ENCODE assay signal across 19 cellular contexts in genomic region chr10:118624747-118625146, GRCh38. TPM values are rescaled to one million over a fixed set of nuclear protein-coding genes. Genes with fewer than 3 reads are reported as not detected.
"Had no signal": no experiment of that assay in that cellular context is flagged by ENCODE, and none has a peak within 500 bp of the region (broad histone marks: within the 10 kb centered on the region; RNA-seq: fewer than 3 reads in every experiment).

No MANE protein-coding gene starts in this region.

- H3K9ac ChIP-seq: KMS-11, SK-N-SH had no signal

- H3K4me2 ChIP-seq: KMS-11, SK-N-SH had no signal

- ATAC-seq: K562 had no signal

- H3K36me3 Mint-ChIP-seq: IgD-negative memory B cell had no signal

- H3K9me2 ChIP-seq: SK-N-SH had no signal

- H3K4me1 Mint-ChIP-seq: IgD-negative memory B cell had no signal

- H3K4me3 Mint-ChIP-seq: IgD-negative memory B cell had no signal

- DNase-seq: NCI-H1092, NCI-H1436, NCI-H187, NCI-H2029, NCI-H2081 treated with DMSO at 0.1 percent for 48 hours, NCI-H2171, NCI-H226, NCI-H510A treated with DMSO at 0.1 percent for 48 hours, NCI-H526, RPMI8226, SHP77, SK-N-SH, T-helper 1 cell had no signal

- H3K27ac ChIP-seq: KMS-11 had no signal

- H3K27ac Mint-ChIP-seq: IgD-negative memory B cell had no signal

- H3K9me3 Mint-ChIP-seq: IgD-negative memory B cell had no signal

- H3K4me3 ChIP-seq: K562 had no signal

- H3K9me3 ChIP-seq: SK-N-SH had no signal

RNA-seq across cellular contexts. Expression of gene PRLHR, which starts 29.3 kb away (rescaled TPM):
- total RNA-seq: HT1080, K562, MCF 10A, SK-MEL-5 had no signal
- polyA plus RNA-seq: IgD-negative memory B cell, K562, SK-N-SH had no signal
